Comparison of ENCODE assay signal across 24 cellular contexts in genomic region chr16:23330161-23330560, GRCh38. TPM values are rescaled to one million over a fixed set of nuclear protein-coding genes. Genes with fewer than 3 reads are reported as not detected.
"Had no signal": no experiment of that assay in that cellular context is flagged by ENCODE, and none has a peak within 500 bp of the region (broad histone marks: within the 10 kb centered on the region; RNA-seq: fewer than 3 reads in every experiment).

No MANE protein-coding gene starts in this region.

- H3K36me3 ChIP-seq: MG63 had no signal

- DNase-seq: IMR-90; Karpas-422; KG1; MG63; NCI-H1092; NCI-H1105 treated with DMSO at 0.1 percent for 48 hours; NCI-H1417 treated with DMSO at 0.1 percent for 48 hours; NCI-H187; NCI-H2029; NCI-H2081 treated with DMSO at 0.1 percent for 48 hours; NCI-H2171; NCI-H446; NCI-H510A; NCI-H524 treated with DMSO at 0.1 percent for 48 hours; NCI-H69; NCI-H774; NK-92 treated with Interleukin-12 subunit alpha and Interleukin-12 subunit beta, amount 100 ng/mL, for 24 hours; PC-3; SHP77 had no signal

- H3K27ac ChIP-seq: RWPE1 had no signal

- H3K9me3 ChIP-seq: MG63 had no signal

- H3K4me3 ChIP-seq: MG63 had no signal

- H3K27me3 ChIP-seq: MG63 had no signal

- ATAC-seq: HepG2, Panc1, PC-3, SK-N-SH treated with all-trans-retinoic acid at 6 μM for 48 hours had no signal

RNA-seq across cellular contexts. Expression of gene SCNN1B, which starts 28.1 kb away (rescaled TPM):
- total RNA-seq: HepG2, HT1080, IMR-90 had no signal
- polyA plus RNA-seq: HepG2, IMR-90 had no signal
